Comparison of ENCODE assay signal across 8 cellular contexts in genomic region chr7:116499168-116500070, GRCh38. TPM values are rescaled to one million over a fixed set of nuclear protein-coding genes. Genes with fewer than 3 reads are reported as not detected.
DNase-seq lines count a peak whose midpoint lies in the region; ATAC-seq and TF ChIP-seq lines count a peak whose summit lies in the region.

CAV2 (plus strand) TSS chr7:116499738; CDS start chr7:116499782, 44 bp downstream.

- peak; percentile 5 for DNase-seq in activated CD4-positive, alpha-beta T cell treated with anti-CD3 and anti-CD28 coated beads for 48 hours
- no peak for DNase-seq in activated CD4-positive, alpha-beta T cell treated with anti-CD3 and anti-CD28 coated beads, Interleukin-2, amount 50 U/mL, for 4 hours
- DNase-seq in epithelial cell of esophagus (ENCODE audit: low read depth), result peak; percentile 94
- peak; percentile 53 to 90 for DNase-seq in tibial artery
- no peak for DNase-seq in activated CD4-positive, CD25-positive, alpha-beta regulatory T cell treated with anti-CD3 and anti-CD28 coated beads, Interleukin-2, amount 50 U/mL, for 72 hours

- peak within 1 kb of the TSS; percentile 95 for H3K4me3 ChIP-seq in WI38 (ENCODE audit: low read depth, low read length)
- peak within 1 kb of the TSS; percentile 87 for H3K4me3 ChIP-seq in epithelial cell of esophagus (ENCODE audit: low read length)
- H3K4me3 ChIP-seq in mesodermal cell (ENCODE audit: extremely low read depth, insufficient read depth, low read length, poor library complexity, severe bottlenecking), result peak within 1 kb of the TSS; percentile 69
- peak within 1 kb of the TSS; percentile 84 to 96 for H3K4me3 ChIP-seq in tibial artery

- 5% methylated on average over 53 to 70 of the region's 85 CpGs for WGBS in mesodermal cell (ENCODE audit: insufficient coverage in 2 of 2), 2 experiments

- H3K4me1 ChIP-seq in mesodermal cell (ENCODE audit: control insufficient read depth, insufficient read depth, low read length, poor library complexity, severe bottlenecking) (peaks cover 8% of the 10 kb centered on the region), tibial artery (peaks cover 0 to 56% (median 20%) of the 10 kb centered on the region in 4 donors)

- H3K9me3 ChIP-seq in mesodermal cell (ENCODE audit: control insufficient read depth, low read length) (no peaks in the 10 kb centered on the region), tibial artery (no peaks in the 10 kb centered on the region)

- intact Hi-C loops in tibial artery (cut with DNase I; ENCODE audit: low total_unique reads), result no loop called here

- peak; percentile 41 for ATAC-seq in HG03280 (IDR thresholded peaks at IDR 0.05; ENCODE audit: unreplicated experiment)

- H3K27ac ChIP-seq in mesodermal cell (ENCODE audit: low read depth, low read length, severe bottlenecking), result no peak within 1 kb of the TSS
- peak within 1 kb of the TSS; percentile 98 for H3K27ac ChIP-seq in tibial artery

- H3K27me3 ChIP-seq in tibial artery, result no peaks in the 10 kb centered on the region

- H3K36me3 ChIP-seq in mesodermal cell (ENCODE audit: control insufficient read depth, insufficient read depth, low read length) (no peaks in the 10 kb centered on the region), tibial artery (no peaks in the 10 kb centered on the region)

- TF ChIP-seq CTCF in WI38 (IDR thresholded peaks at IDR 0.05; ENCODE audit: low read depth, low read length), result no peak
- no peak for TF ChIP-seq CTCF in epithelial cell of esophagus (IDR thresholded peaks at IDR 0.05; ENCODE audit: insufficient read depth, low read depth, low read length, missing control alignments)
- TF ChIP-seq CTCF in tibial artery (IDR thresholded peaks at IDR 0.05), result peak in 1 of 2 experiments; percentile 5

RNA-seq across cellular contexts. Expression of gene CAV2, which starts in this region (rescaled TPM):
- 13.1 TPM for polyA plus RNA-seq in mesodermal cell (2013, experiment 1 of 2)
- polyA plus RNA-seq in mesodermal cell (2013, experiment 2 of 2), result 17.9 TPM

Comparison
In these comparisons a context has a peak if more than half of its experiments do, and no peak if none do; other contexts are left out.
1. DNase-seq: peak in activated CD4-positive, alpha-beta T cell treated with anti-CD3 and anti-CD28 coated beads for 48 hours (single experiment), epithelial cell of esophagus (single experiment) and tibial artery (2 of 2); none in activated CD4-positive, alpha-beta T cell treated with anti-CD3 and anti-CD28 coated beads, Interleukin-2, amount 50 U/mL, for 4 hours (0 of 2) and activated CD4-positive, CD25-positive, alpha-beta regulatory T cell treated with anti-CD3 and anti-CD28 coated beads, Interleukin-2, amount 50 U/mL, for 72 hours (single experiment).
2. Peak in every context shown above with its lines, with median percentiles within 50 percentile points of each other: H3K4me3 ChIP-seq.